19 cellular contexts compared by ENCODE assay signal in genomic region chr11:95429376-95429907, GRCh38.
"Had no signal": no experiment of that assay in that cellular context is flagged by ENCODE, and none has a peak within 500 bp of the region (broad histone marks: within the 10 kb centered on the region; RNA-seq: fewer than 3 reads in every experiment).

No MANE protein-coding gene starts in this region.

- H3K9me3 ChIP-seq: lower lobe of right lung, pancreas, right lobe of liver, spleen, testis had no signal

- H3K27me3 ChIP-seq: brain microvascular endothelial cell, pancreas, right lobe of liver, spleen, testis had no signal

- H3K4me1 ChIP-seq: lower lobe of right lung, pancreas, right lobe of liver, spleen had no signal

- H3K27ac ChIP-seq: brain microvascular endothelial cell, coronary artery, lower lobe of right lung, pancreas, right lobe of liver, spleen, testis had no signal

- H3K4me3 ChIP-seq: coronary artery, lower lobe of right lung, pancreas, right lobe of liver, spleen, testis had no signal

- DNase-seq: activated B cell treated with CpG ODN at 0.5 μM for 24 hours; activated CD4-positive, alpha-beta memory T cell treated with anti-CD3 and anti-CD28 coated beads for 36 hours; activated CD4-positive, alpha-beta T cell treated with anti-CD3 and anti-CD28 coated beads for 4 hours; activated CD8-positive, alpha-beta memory T cell treated with anti-CD3 and anti-CD28 coated beads, Interleukin-2, amount 10 ng/mL, durations not matched to agents 7 days and 5 days; activated naive CD4-positive, alpha-beta T cell treated with Interleukin-2 at 50 U/mL for 16 hours; activated naive CD8-positive, alpha-beta T cell treated with anti-CD3 and anti-CD28 coated beads, Interleukin-2, amount 10 ng/mL, durations not matched to agents 7 days and 5 days; activated T-cell treated with anti-CD3 and anti-CD28 coated beads, Interleukin-2, amount 50 U/mL, for 1 hour; aorta; brain microvascular endothelial cell; lower lobe of right lung; natural killer cell; pancreas; right lobe of liver; spleen; stimulated activated CD4-positive, alpha-beta T cell treated with anti-CD3 and anti-CD28 coated beads, Interleukin-4, amount 100 ng/mL, for 4 hours; T-helper 1 cell; T1000; testis had no signal

- H3K36me3 ChIP-seq: brain microvascular endothelial cell, lower lobe of right lung, pancreas, right lobe of liver, spleen had no signal
